Comparison of ENCODE assay signal across 26 cellular contexts in genomic region chr12:51520576-51521325, GRCh38.
DNase-seq lines count a peak whose midpoint lies in the region; ATAC-seq and TF ChIP-seq lines count a peak whose summit lies in the region.
"Had no signal": no experiment of that assay in that cellular context is flagged by ENCODE, and none has a peak within 500 bp of the region (broad histone marks: within the 10 kb centered on the region; RNA-seq: fewer than 3 reads in every experiment).

No MANE protein-coding gene starts in this region.

- no peak overlapping the region for H3K4me3 Mint-ChIP-seq in endodermal cell
- H3K4me3 Mint-ChIP-seq: activated naive CD8-positive, alpha-beta T cell treated with anti-CD3 and anti-CD28 coated beads for 36 hours; CD4-positive, alpha-beta T cell; mesothelial cell of epicardium; nephron progenitor cell; stimulated activated memory B cell treated with anti-CD40 and anti-IgM and Interleukin-4, amounts not matched to agents 10 μg/mL and 1 μg/mL and 100 μg/mL, for 72 hours had no signal

- peak; percentile 62 for TF ChIP-seq CTCF in endodermal cell (conservative IDR thresholded peaks at IDR 0.05)
- TF ChIP-seq CTCF in GM13977 (IDR thresholded peaks at IDR 0.05; ENCODE audit: extremely low read depth, insufficient read depth, missing control alignments) = no peak
- TF ChIP-seq CTCF in right lobe of liver (IDR thresholded peaks at IDR 0.05) = no peak
- no peak for TF ChIP-seq CTCF in GM10266 (IDR thresholded peaks at IDR 0.05; ENCODE audit: control insufficient read depth, insufficient read depth, low read depth, missing control alignments)

- H3K9me3 ChIP-seq in endodermal cell (ENCODE audit: control insufficient read depth, low read length) (no peaks in the 10 kb centered on the region), right lobe of liver (no peaks in the 10 kb centered on the region)
- H3K9me3 ChIP-seq: prostate gland, SK-N-SH, testis, uterus had no signal

- ATAC-seq in right lobe of liver = no peak
- ATAC-seq: stimulated activated memory B cell treated with anti-CD40 and anti-IgM and Interleukin-4, amounts not matched to agents 10 μg/mL and 1 μg/mL and 100 μg/mL, for 72 hours had no signal

- no peaks in the 10 kb centered on the region for H3K9me3 Mint-ChIP-seq in endodermal cell
- H3K9me3 Mint-ChIP-seq: activated naive CD8-positive, alpha-beta T cell treated with anti-CD3 and anti-CD28 coated beads for 36 hours; CD4-positive, alpha-beta T cell; mesothelial cell of epicardium; nephron progenitor cell; stimulated activated memory B cell treated with anti-CD40 and anti-IgM and Interleukin-4, amounts not matched to agents 10 μg/mL and 1 μg/mL and 100 μg/mL, for 72 hours had no signal

- peaks cover 6% of the 10 kb centered on the region for H3K27me3 Mint-ChIP-seq in endodermal cell (ENCODE audit: insufficient read depth)
- H3K27me3 Mint-ChIP-seq: activated naive CD8-positive, alpha-beta T cell treated with anti-CD3 and anti-CD28 coated beads for 36 hours; CD4-positive, alpha-beta T cell; stimulated activated memory B cell treated with anti-CD40 and anti-IgM and Interleukin-4, amounts not matched to agents 10 μg/mL and 1 μg/mL and 100 μg/mL, for 72 hours had no signal

- H3K27ac ChIP-seq in endodermal cell (ENCODE audit: low read depth, low read length) = no peak overlapping the region
- no peak overlapping the region for H3K27ac ChIP-seq in right lobe of liver
- H3K27ac ChIP-seq: prostate gland, RWPE1, testis, uterus, VCaP had no signal

- in situ Hi-C loops in G401 (cut with HindIII; ENCODE audit: low sequenced_read_pairs) = no loop called here
- in situ Hi-C loops in GM13977 (cut with MboI; ENCODE audit: low pct_unique_long_range_greater_than_20kb, low sequenced_read_pairs, unreplicated experiment) = no loop called here

- peaks cover 24% of the 10 kb centered on the region for H3K4me1 Mint-ChIP-seq in endodermal cell
- H3K4me1 Mint-ChIP-seq: activated naive CD8-positive, alpha-beta T cell treated with anti-CD3 and anti-CD28 coated beads for 36 hours; nephron progenitor cell had no signal

- no peak for TF ChIP-seq POLR2A in right lobe of liver (IDR thresholded peaks at IDR 0.05)

- peaks cover 2% of the 10 kb centered on the region for H3K36me3 Mint-ChIP-seq in endodermal cell (ENCODE audit: low read depth)
- H3K36me3 Mint-ChIP-seq: activated naive CD8-positive, alpha-beta T cell treated with anti-CD3 and anti-CD28 coated beads for 36 hours; mesothelial cell of epicardium; stimulated activated memory B cell treated with anti-CD40 and anti-IgM and Interleukin-4, amounts not matched to agents 10 μg/mL and 1 μg/mL and 100 μg/mL, for 72 hours had no signal

- no peak overlapping the region for H3K27ac Mint-ChIP-seq in endodermal cell
- H3K27ac Mint-ChIP-seq: activated naive CD8-positive, alpha-beta T cell treated with anti-CD3 and anti-CD28 coated beads for 36 hours; CD4-positive, alpha-beta T cell; mesothelial cell of epicardium; nephron progenitor cell; stimulated activated memory B cell treated with anti-CD40 and anti-IgM and Interleukin-4, amounts not matched to agents 10 μg/mL and 1 μg/mL and 100 μg/mL, for 72 hours had no signal

- H3K4me3 ChIP-seq in endodermal cell (ENCODE audit: low read length) (no peak overlapping the region), right lobe of liver (no peak overlapping the region)
- H3K4me3 ChIP-seq: GM12878, prostate gland, testis, uterus had no signal

- H3K36me3 ChIP-seq in endodermal cell (ENCODE audit: control insufficient read depth, insufficient read depth, low read length) (no peaks in the 10 kb centered on the region), right lobe of liver (no peaks in the 10 kb centered on the region)
- H3K36me3 ChIP-seq: prostate gland, uterus had no signal

- intact Hi-C loops in right lobe of liver (cut with DNase I) = loop anchor here (10.0 kb wide), 2 partner anchors 96 to 294 kb away; partner anchors contain the start of gene SLC4A8 (in 1 of the 2)

- H3K27me3 ChIP-seq in endodermal cell (ENCODE audit: control insufficient read depth, insufficient read depth, low read length, poor library complexity, severe bottlenecking) (no peaks in the 10 kb centered on the region), right lobe of liver (no peaks in the 10 kb centered on the region)
- H3K27me3 ChIP-seq: testis, uterus had no signal

- DNase-seq in G401 (ENCODE audit: low spot score) = peak; percentile 16
- peak; percentile 89 for DNase-seq in NCI-H82 (lab: John Stamatoyannopoulos, UW)
- DNase-seq in endodermal cell = peak; percentile 87
- peak; percentile 60 for DNase-seq in occipital lobe (lab: John Stamatoyannopoulos, UW)
- no peak for DNase-seq in GM13977 (ENCODE audit: low spot score)
- DNase-seq in right lobe of liver = no peak
- no peak for DNase-seq in GM10266 (ENCODE audit: extremely low spot score)
- DNase-seq in stimulated activated naive CD4-positive, alpha-beta T cell (lab: John Stamatoyannopoulos, UW) = no peak
- DNase-seq: activated CD4-positive, alpha-beta T cell treated with anti-CD3 and anti-CD28 coated beads, Interleukin-2, amount 50 U/mL, for 1 hour; activated naive CD8-positive, alpha-beta T cell treated with anti-CD3 and anti-CD28 coated beads for 36 hours; CD4-positive, alpha-beta T cell; NCI-H1105; NCI-H2029; nephron progenitor cell; SK-N-SH; small intestine; stimulated activated CD4-positive, alpha-beta T cell treated with anti-CD3 and anti-CD28 coated beads, Interleukin-2, amount 100 ng/mL, for 24 hours; T-helper 2 cell; testis; uterus had no signal

- H3K4me1 ChIP-seq in endodermal cell (ENCODE audit: control insufficient read depth, insufficient read depth, low read length) = peaks cover 5% of the 10 kb centered on the region
- H3K4me1 ChIP-seq in right lobe of liver = no peaks in the 10 kb centered on the region
- H3K4me1 ChIP-seq: prostate gland, uterus had no signal

- 84 to 86% methylated on average over 6 to 13 of the region's 13 CpGs for WGBS in endodermal cell (ENCODE audit: insufficient coverage in 1 of 2, insufficient read length in 1 of 2), 2 experiments
- 85% methylated on average over 5 of the region's 13 CpGs for WGBS in right lobe of liver (ENCODE audit: insufficient coverage, low coverage, low lambda C conversion rate, missing lambda C conversion rate)

- no peak overlapping the region for H3K9ac ChIP-seq in endodermal cell (ENCODE audit: extremely low read depth, low read length, poor library complexity, severe bottlenecking)
- H3K9ac ChIP-seq: SK-N-SH had no signal

Comparison
In these comparisons a context has a peak if more than half of its experiments do, and no peak if none do; other contexts are left out.
1. DNase-seq: peak in G401 (single experiment), NCI-H82 (single experiment), endodermal cell (single experiment) and occipital lobe (single experiment); none in GM13977 (single experiment), right lobe of liver (0 of 3), GM10266 (single experiment) and stimulated activated naive CD4-positive, alpha-beta T cell (0 of 6).